14 cellular contexts compared by ENCODE assay signal in the genomic region with DNA sequence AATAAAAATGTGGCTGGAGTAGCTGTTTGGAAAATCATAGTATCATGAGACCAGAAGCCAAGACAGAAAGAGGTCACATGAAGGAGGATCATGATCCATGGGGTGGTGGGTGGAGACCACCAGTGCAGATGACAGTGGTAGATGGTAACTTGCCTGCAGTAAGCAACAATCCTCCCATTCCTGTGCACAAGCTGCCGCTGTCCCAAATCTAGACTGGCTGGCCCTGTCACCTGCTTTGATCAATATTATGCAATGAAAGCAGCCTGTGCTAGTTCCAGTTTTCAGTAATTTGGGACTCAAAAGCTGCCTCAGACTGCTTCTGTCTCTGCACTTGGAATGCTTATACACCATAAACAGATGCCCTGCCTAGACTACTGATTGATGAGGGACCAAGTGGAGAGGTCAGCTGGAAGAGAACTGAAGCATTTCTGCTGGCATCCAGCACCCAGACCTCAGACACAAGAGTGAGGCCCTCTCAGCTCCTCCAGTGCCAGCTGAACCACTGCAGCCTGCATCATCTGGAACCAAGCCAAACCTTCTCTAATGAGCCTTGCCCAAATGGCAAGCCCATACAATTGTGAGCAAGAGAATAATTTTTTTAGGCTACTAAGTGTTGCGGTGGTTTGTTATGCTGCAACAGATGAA. TPM values are rescaled to one million over a fixed set of nuclear protein-coding genes. Genes with fewer than 3 reads are reported as not detected.
DNase-seq lines count a peak whose midpoint lies in the region; ATAC-seq and TF ChIP-seq lines count a peak whose summit lies in the region.
"Had no signal": no experiment of that assay in that cellular context is flagged by ENCODE, and none has a peak within 500 bp of the region (broad histone marks: within the 10 kb centered on the region; RNA-seq: fewer than 3 reads in every experiment).

No MANE protein-coding gene starts in this region.

- no peak for TF ChIP-seq CTCF in mammary epithelial cell (conservative IDR thresholded peaks at IDR 0.05 in 1 of 2, IDR thresholded peaks at IDR 0.05 in 1 of 2; ENCODE audit: extremely low read depth in 1 of 2, insufficient read depth in 1 of 2, low read depth in 1 of 2, low read length in 2 of 2)
- no peak for TF ChIP-seq CTCF in sigmoid colon (IDR thresholded peaks at IDR 0.05)

- ATAC-seq in GM19452 (IDR thresholded peaks at IDR 0.05; ENCODE audit: unreplicated experiment) (no peak), sciatic nerve (no peak), HG03039 (IDR thresholded peaks at IDR 0.05; ENCODE audit: unreplicated experiment) (no peak)
- ATAC-seq: A549 had no signal

- no peak overlapping the region for H3K9ac ChIP-seq in mammary epithelial cell (ENCODE audit: insufficient read depth, low read length)

- 81% methylated on average over 2 of the region's 2 CpGs for WGBS in mammary epithelial cell (ENCODE audit: low coverage, missing lambda C conversion rate)
- 83 to 95% methylated on average over 2 of the region's 2 CpGs for WGBS in sigmoid colon, 2 donors

- H4K20me1 ChIP-seq in mammary epithelial cell (ENCODE audit: insufficient read depth, low read length) = no peaks in the 10 kb centered on the region

- TF ChIP-seq POLR2A in sigmoid colon (IDR thresholded peaks at IDR 0.05) = no peak

- H3K4me1 ChIP-seq in mammary epithelial cell (ENCODE audit: insufficient read depth, low read length) (peaks cover 3% of the 10 kb centered on the region), sigmoid colon (peaks cover 0 to 93% (median 73%) of the 10 kb centered on the region in 4 donors)
- H3K4me1 ChIP-seq: A549, breast epithelium had no signal

- H3K27me3 ChIP-seq in mammary epithelial cell (ENCODE audit: insufficient read depth, low read length) = no peaks in the 10 kb centered on the region
- H3K27me3 ChIP-seq in sigmoid colon = no peaks in the 10 kb centered on the region
- H3K27me3 ChIP-seq: breast epithelium had no signal

- dilution Hi-C loops in mammary epithelial cell (cut with HindIII; ENCODE audit: low sequenced_read_pairs) = no loop called here

- H3K9me3 ChIP-seq in mammary epithelial cell (replicated peaks; ENCODE audit: insufficient read depth, low read length) (no peaks in the 10 kb centered on the region), sigmoid colon (no peaks in the 10 kb centered on the region)
- H3K9me3 ChIP-seq: A549, breast epithelium, thoracic aorta had no signal

- H3K4me3 ChIP-seq in mammary epithelial cell (replicated peaks in 1 of 3; ENCODE audit: insufficient read depth in 1 of 3, low read depth in 2 of 3, low read length in 3 of 3) (no peak overlapping the region), sigmoid colon (no peak overlapping the region)
- H3K4me3 ChIP-seq: A549, breast epithelium, thoracic aorta had no signal

- no peaks in the 10 kb centered on the region for H3K36me3 ChIP-seq in mammary epithelial cell (ENCODE audit: insufficient read depth, low read length)
- H3K36me3 ChIP-seq in sigmoid colon = no peaks in the 10 kb centered on the region
- H3K36me3 ChIP-seq: breast epithelium, thoracic aorta had no signal

- H3K27ac ChIP-seq in mammary epithelial cell (ENCODE audit: insufficient read depth, low read depth, low read length) (no peak overlapping the region), sigmoid colon (peak overlapping the region; percentile 23 to 86 (median 74))
- H3K27ac ChIP-seq: A549, thoracic aorta had no signal

- peak; percentile 53 to 87 (median 74) for DNase-seq in NCI-H1417 (lab: John Stamatoyannopoulos, UW)
- DNase-seq in NCI-H1417 treated with DMSO at 0.1 percent for 48 hours (lab: John Stamatoyannopoulos, UW) = no peak
- peak; percentile 90 for DNase-seq in NCI-H2171 (lab: John Stamatoyannopoulos, UW)
- DNase-seq in mammary epithelial cell = peak; percentile 57
- peak; percentile 75 for DNase-seq in sigmoid colon
- no peak for DNase-seq in sciatic nerve (ENCODE audit: low spot score)
- DNase-seq: activated CD4-positive, alpha-beta T cell treated with anti-CD3 and anti-CD28 coated beads for 4 hours; retina had no signal

- CTCF ChIA-PET in mammary epithelial cell (lab: Charles Lee; ENCODE audit: low non-redundant PET) = interaction anchor here (0.6 kb wide), 1 partner anchor 772 kb away, joined by 3 read pairs; no protein-coding TSS in a partner anchor

- in situ Hi-C loops in mammary epithelial cell (cut with MboI; ENCODE audit: low sequenced_read_pairs in 2 of 2) = no loop called here

- no peak overlapping the region for H3K4me2 ChIP-seq in mammary epithelial cell (ENCODE audit: insufficient read depth, low read depth, low read length)
- H3K4me2 ChIP-seq: A549 had no signal

- no TSS peak for BruUV-seq in mammary epithelial cell (replicated peaks; lab: Mats Ljungman, UMichigan)

- no peaks in the 10 kb centered on the region for H3K79me2 ChIP-seq in mammary epithelial cell (ENCODE audit: insufficient read depth, low read length)

- TF ChIP-seq EP300 in sigmoid colon (IDR thresholded peaks at IDR 0.05) = no peak

- H2AFZ ChIP-seq in mammary epithelial cell (ENCODE audit: low read depth, low read length) = no peak overlapping the region

- intact Hi-C loops in mammary epithelial cell (cut with micrococcal nuclease) (no loop called here), sigmoid colon (cut with DNase I) (no loop called here), sciatic nerve (cut with DNase I) (no loop called here)

RNA-seq across cellular contexts. Expression of gene CCBE1, which starts 25.0 kb away (rescaled TPM):
- 10 to 100 TPM in 1 of 2 donors, under 1 TPM in 1; 0.50 to 18.4 TPM for total RNA-seq in mammary epithelial cell
- polyA plus RNA-seq in mammary epithelial cell = 14.9 TPM
- polyA minus RNA-seq in mammary epithelial cell = 4.8 TPM
- total RNA-seq in sigmoid colon = 10 to 100 TPM; 38.9 to 61.1 (median 48.9) TPM
- polyA plus RNA-seq in sigmoid colon = 1 to 10 TPM in 1 of 3 donors, under 1 TPM in 2; 0.23 to 2.4 (median 0.60) TPM
- total RNA-seq in sciatic nerve = 0.67 TPM
- total RNA-seq: activated T-helper 2 cell treated with anti-CD3 and anti-CD28 coated beads, Interferon-gamma antibody, Interleukin-2, Interleukin-4, amounts not matched to agents 10 μg/mL and 5 μg/mL and 100 μg/mL, durations not matched to agents 14 hours and 24 hours and 36 hours had no signal

Comparison
In these comparisons a context has a peak if more than half of its experiments do, and no peak if none do; other contexts are left out.
1. DNase-seq: peak in NCI-H1417 (3 of 3), NCI-H2171 (single experiment), mammary epithelial cell (single experiment) and sigmoid colon (single experiment); none in NCI-H1417 treated with DMSO at 0.1 percent for 48 hours (single experiment) and sciatic nerve (single experiment).